In the genomic region with DNA sequence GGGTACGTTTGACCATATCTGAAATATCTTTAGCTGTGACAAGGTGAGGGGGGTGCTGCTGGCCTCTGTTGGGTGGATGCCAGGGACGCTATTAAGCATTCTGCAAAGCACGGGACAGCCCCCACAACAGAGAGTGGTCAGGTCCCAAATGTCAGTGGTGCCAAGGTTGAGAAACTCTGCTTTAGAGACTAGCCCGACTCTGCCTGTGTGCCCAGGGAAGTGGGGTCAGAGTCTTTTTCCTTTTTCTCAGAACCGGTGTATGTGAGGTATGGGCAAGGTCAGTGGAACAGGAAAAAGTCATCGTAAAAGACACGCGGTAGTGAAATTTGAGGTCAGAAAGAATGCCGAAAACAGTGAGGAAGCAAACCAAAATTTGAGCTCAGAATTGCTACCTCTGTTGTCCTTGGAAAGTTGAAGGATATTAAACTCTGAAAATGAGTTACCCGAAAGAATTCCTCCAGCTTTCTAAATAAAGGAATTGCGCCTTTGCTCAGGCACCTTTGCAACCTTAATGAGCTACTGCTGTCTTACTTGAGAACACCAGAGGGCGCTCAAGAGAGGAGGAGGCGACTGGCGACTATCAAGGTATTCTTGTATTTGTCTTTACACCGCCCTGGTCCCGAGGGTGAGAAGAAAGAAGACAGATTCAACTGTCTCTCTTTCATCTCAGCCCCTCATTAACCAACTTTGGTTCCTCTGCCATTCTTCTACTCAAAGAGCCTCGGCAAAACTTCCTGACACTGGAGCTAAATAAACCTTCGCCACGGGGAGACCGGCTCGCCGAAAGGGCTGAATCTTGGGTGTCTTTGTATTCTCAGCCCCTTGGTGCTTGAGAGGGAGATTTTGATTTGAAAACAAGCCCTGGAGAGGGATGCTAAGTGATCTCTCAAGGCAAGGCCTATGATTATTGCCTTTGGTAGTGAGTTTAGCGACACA, we compare ENCODE assay signal across 8 cellular contexts.
A peak's percentile ranks its signal among the peaks of the same experiment; 100 is the strongest.
DNase-seq lines count a peak whose midpoint lies in the region; ATAC-seq and TF ChIP-seq lines count a peak whose summit lies in the region.

No MANE protein-coding gene starts in this region.

- peak overlapping the region; percentile 35; the same call in 1 of the 2 replicates for H3K4me2 ChIP-seq in MM.1S (ENCODE audit: low read depth, low read length)
- H3K4me2 ChIP-seq in SU-DHL-6 (ENCODE audit: low read depth, low read length, poor library complexity, severe bottlenecking): no peak overlapping the region

- intact Hi-C loops in lower lobe of right lung (cut with DNase I): no loop called here
- intact Hi-C loops in thyroid gland (cut with DNase I): loop anchor here (5.0 kb wide), 1 partner anchor 252 kb away; no protein-coding TSS in a partner anchor

- peak overlapping the region; percentile 47 for H2AFZ ChIP-seq in MM.1S (ENCODE audit: low read length)
- no peak overlapping the region for H2AFZ ChIP-seq in SU-DHL-6 (ENCODE audit: low read depth, low read length, severe bottlenecking)

- H3K79me2 ChIP-seq in MM.1S (ENCODE audit: low read length) (no peaks in the 10 kb centered on the region), SU-DHL-6 (ENCODE audit: insufficient read depth, low read length) (no peaks in the 10 kb centered on the region)

- 48 to 53% methylated on average over 23 of the region's 23 CpGs for WGBS in thyroid gland, 2 donors

- H3K9me3 ChIP-seq in MM.1S (replicated peaks; ENCODE audit: insufficient read depth, low read length): no peaks in the 10 kb centered on the region
- H3K9me3 ChIP-seq in SU-DHL-6 (ENCODE audit: insufficient read depth, low read length): no peaks in the 10 kb centered on the region
- H3K9me3 ChIP-seq in lower lobe of right lung: no peaks in the 10 kb centered on the region
- no peaks in the 10 kb centered on the region for H3K9me3 ChIP-seq in thyroid gland

- H3K9me2 ChIP-seq in MM.1S (replicated peaks; ENCODE audit: insufficient read depth, low read length): no peaks in the 10 kb centered on the region
- H3K9me2 ChIP-seq in SU-DHL-6 (replicated peaks; ENCODE audit: insufficient read depth, low read length): no peaks in the 10 kb centered on the region

- H3K9ac ChIP-seq in MM.1S (ENCODE audit: low read length): no peak overlapping the region
- no peak overlapping the region for H3K9ac ChIP-seq in SU-DHL-6 (ENCODE audit: low read length)

- TF ChIP-seq POLR2A in thyroid gland (IDR thresholded peaks at IDR 0.05): no peak

- H3K27me3 ChIP-seq in MM.1S (replicated peaks; ENCODE audit: insufficient read depth, low read length) (no peaks in the 10 kb centered on the region), SU-DHL-6 (ENCODE audit: low read length) (no peaks in the 10 kb centered on the region), lower lobe of right lung (ENCODE audit: low read depth) (no peaks in the 10 kb centered on the region), thyroid gland (no peaks in the 10 kb centered on the region)

- TF ChIP-seq CTCF in MM.1S (IDR thresholded peaks at IDR 0.05; ENCODE audit: low read length): peak; percentile 97
- peak; percentile 72 for TF ChIP-seq CTCF in SU-DHL-6 (IDR thresholded peaks at IDR 0.05; ENCODE audit: insufficient read depth, low read length, poor library complexity, severe bottlenecking)
- peak; percentile 75 for TF ChIP-seq CTCF in lower lobe of right lung (IDR thresholded peaks at IDR 0.05)
- peak; percentile 52 to 78 (median 68) for TF ChIP-seq CTCF in thyroid gland (IDR thresholded peaks at IDR 0.05)

- H3K27ac ChIP-seq in MM.1S (ENCODE audit: low read length): no peak overlapping the region
- no peak overlapping the region for H3K27ac ChIP-seq in SU-DHL-6 (ENCODE audit: low read depth, low read length)
- H3K27ac ChIP-seq in lower lobe of right lung: no peak overlapping the region
- no peak overlapping the region for H3K27ac ChIP-seq in thyroid gland

- no peaks in the 10 kb centered on the region for H3F3A ChIP-seq in MM.1S (ENCODE audit: insufficient read depth, low read length)
- H3F3A ChIP-seq in SU-DHL-6 (ENCODE audit: insufficient read depth): no peaks in the 10 kb centered on the region

- H3K4me1 ChIP-seq in MM.1S (ENCODE audit: low read length) (no peaks in the 10 kb centered on the region), lower lobe of right lung (no peaks in the 10 kb centered on the region), thyroid gland (no peaks in the 10 kb centered on the region)

- H3K36me3 ChIP-seq in MM.1S (replicated peaks; ENCODE audit: insufficient read depth, low read length) (no peaks in the 10 kb centered on the region), SU-DHL-6 (ENCODE audit: low read length) (no peaks in the 10 kb centered on the region), lower lobe of right lung (no peaks in the 10 kb centered on the region), thyroid gland (no peaks in the 10 kb centered on the region)

- DNase-seq in NCI-H524 (lab: John Stamatoyannopoulos, UW): peak; percentile 50 to 75
- DNase-seq in NCI-H524 treated with DMSO at 0.1 percent for 48 hours (lab: John Stamatoyannopoulos, UW): no peak
- DNase-seq in MM.1S: peak; percentile 79
- peak; percentile 75 for DNase-seq in cerebellar cortex (ENCODE audit: low spot score)
- DNase-seq in lower lobe of right lung: no peak
- DNase-seq in thyroid gland: peak; percentile 37 to 50

- no peak overlapping the region for H3K4me3 ChIP-seq in MM.1S (ENCODE audit: low read length)
- H3K4me3 ChIP-seq in SU-DHL-6 (ENCODE audit: insufficient read depth, low read length, poor library complexity, severe bottlenecking): no peak overlapping the region
- H3K4me3 ChIP-seq in lower lobe of right lung: no peak overlapping the region
- H3K4me3 ChIP-seq in thyroid gland (replicated peaks in 1 of 3): no peak overlapping the region

- ATAC-seq in lower lobe of right lung (peak; percentile 77), GM21619 (IDR thresholded peaks at IDR 0.05; ENCODE audit: unreplicated experiment) (no peak)

- H4K20me1 ChIP-seq in MM.1S (ENCODE audit: insufficient read depth, low read length): no peaks in the 10 kb centered on the region
- H4K20me1 ChIP-seq in SU-DHL-6 (ENCODE audit: low read depth, low read length): no peaks in the 10 kb centered on the region

Comparison
In these comparisons a context has a peak if more than half of its experiments do, and no peak if none do; other contexts are left out.
1. DNase-seq: peak in NCI-H524 (2 of 2), MM.1S (single experiment), cerebellar cortex (single experiment) and thyroid gland (2 of 2); none in NCI-H524 treated with DMSO at 0.1 percent for 48 hours (single experiment) and lower lobe of right lung (single experiment).
2. Peak in every context shown above with its lines, with median percentiles within 50 percentile points of each other: CTCF ChIP-seq.